ENCODE assay signal across 28 cellular contexts in the genomic region with DNA sequence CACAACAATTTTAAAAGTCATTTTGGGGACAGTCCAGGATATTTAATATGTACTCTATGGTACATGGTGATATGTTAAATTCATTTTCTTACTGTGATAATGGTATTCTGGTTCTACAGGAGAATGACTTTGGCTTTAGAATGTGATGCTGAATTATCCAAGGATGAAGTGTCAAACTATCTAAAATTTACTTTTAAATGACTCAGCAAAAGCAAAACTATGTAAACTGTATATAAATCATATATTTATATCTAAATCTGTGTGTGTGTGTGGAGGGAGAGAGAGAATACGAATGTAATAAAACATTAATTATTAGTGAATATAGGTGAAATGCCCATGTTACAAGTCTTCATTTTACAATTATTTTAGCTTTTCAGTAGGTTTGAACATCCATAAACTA.
"Had no signal": no experiment of that assay in that cellular context is flagged by ENCODE, and none has a peak within 500 bp of the region (broad histone marks: within the 10 kb centered on the region; RNA-seq: fewer than 3 reads in every experiment).

No MANE protein-coding gene starts in this region.

- H3K4me2 ChIP-seq: hepatocyte had no signal

- FAIRE-seq: colon, endometrium, endothelial cell of umbilical vein had no signal

- H3K27ac Mint-ChIP-seq: dendritic cell treated with granulocyte-macrophage colony-stimulating factor and Interleukin-4, amounts not matched to agents 40 ng/mL and 50 ng/mL, for 4 days; effector memory CD8-positive, alpha-beta T cell; endodermal cell had no signal

- H3K79me2 ChIP-seq: hepatocyte had no signal

- H3K27me3 Mint-ChIP-seq: dendritic cell treated with granulocyte-macrophage colony-stimulating factor and Interleukin-4, amounts not matched to agents 40 ng/mL and 50 ng/mL, for 4 days; effector memory CD8-positive, alpha-beta T cell had no signal

- H3K27me3 ChIP-seq: colonic mucosa, esophagus muscularis mucosa, esophagus squamous epithelium, foreskin keratinocyte, gastroesophageal sphincter, heart left ventricle, hepatocyte had no signal

- H2AFZ ChIP-seq: hepatocyte had no signal

- H3K4me3 ChIP-seq: colonic mucosa, coronary artery, dorsolateral prefrontal cortex, esophagus muscularis mucosa, esophagus squamous epithelium, gastroesophageal sphincter, heart left ventricle, heart right ventricle, hepatocyte had no signal

- H3K4me1 Mint-ChIP-seq: endodermal cell had no signal

- DNase-seq: colonic mucosa; cortex of kidney; dermis blood vessel endothelial cell; dorsolateral prefrontal cortex; effector CD4-positive, alpha-beta T cell; effector CD8-positive, alpha-beta T cell; effector memory CD4-positive, alpha-beta T cell; effector memory CD8-positive, alpha-beta T cell; endodermal cell; erythroblast; esophagus squamous epithelium; foreskin fibroblast; foreskin keratinocyte; foreskin melanocyte; glutamatergic neuron; head of caudate nucleus; heart left ventricle; heart right ventricle had no signal

- H3K9me3 Mint-ChIP-seq: dendritic cell treated with granulocyte-macrophage colony-stimulating factor and Interleukin-4, amounts not matched to agents 40 ng/mL and 50 ng/mL, for 4 days; endodermal cell had no signal

- ATAC-seq: effector memory CD8-positive, alpha-beta T cell; esophagus mucosa; foreskin keratinocyte; gastroesophageal sphincter; heart left ventricle; heart right ventricle had no signal

- H3K9me3 ChIP-seq: colonic mucosa, esophagus muscularis mucosa, esophagus squamous epithelium, gastroesophageal sphincter, heart left ventricle, heart right ventricle had no signal

- H3K4me3 Mint-ChIP-seq: dendritic cell treated with granulocyte-macrophage colony-stimulating factor and Interleukin-4, amounts not matched to agents 40 ng/mL and 50 ng/mL, for 4 days; effector memory CD8-positive, alpha-beta T cell; endodermal cell had no signal

- H3K36me3 ChIP-seq: colonic mucosa, esophagus muscularis mucosa, esophagus squamous epithelium, gastroesophageal sphincter, heart left ventricle, heart right ventricle had no signal

- H3K27ac ChIP-seq: colonic mucosa, coronary artery, dorsolateral prefrontal cortex, epithelial cell of prostate, esophagus muscularis mucosa, esophagus squamous epithelium, foreskin keratinocyte, heart left ventricle, heart right ventricle, hepatocyte had no signal

- H3K4me1 ChIP-seq: colonic mucosa, esophagus squamous epithelium, foreskin keratinocyte, gastroesophageal sphincter, heart left ventricle, heart right ventricle had no signal
